In the genomic region with DNA sequence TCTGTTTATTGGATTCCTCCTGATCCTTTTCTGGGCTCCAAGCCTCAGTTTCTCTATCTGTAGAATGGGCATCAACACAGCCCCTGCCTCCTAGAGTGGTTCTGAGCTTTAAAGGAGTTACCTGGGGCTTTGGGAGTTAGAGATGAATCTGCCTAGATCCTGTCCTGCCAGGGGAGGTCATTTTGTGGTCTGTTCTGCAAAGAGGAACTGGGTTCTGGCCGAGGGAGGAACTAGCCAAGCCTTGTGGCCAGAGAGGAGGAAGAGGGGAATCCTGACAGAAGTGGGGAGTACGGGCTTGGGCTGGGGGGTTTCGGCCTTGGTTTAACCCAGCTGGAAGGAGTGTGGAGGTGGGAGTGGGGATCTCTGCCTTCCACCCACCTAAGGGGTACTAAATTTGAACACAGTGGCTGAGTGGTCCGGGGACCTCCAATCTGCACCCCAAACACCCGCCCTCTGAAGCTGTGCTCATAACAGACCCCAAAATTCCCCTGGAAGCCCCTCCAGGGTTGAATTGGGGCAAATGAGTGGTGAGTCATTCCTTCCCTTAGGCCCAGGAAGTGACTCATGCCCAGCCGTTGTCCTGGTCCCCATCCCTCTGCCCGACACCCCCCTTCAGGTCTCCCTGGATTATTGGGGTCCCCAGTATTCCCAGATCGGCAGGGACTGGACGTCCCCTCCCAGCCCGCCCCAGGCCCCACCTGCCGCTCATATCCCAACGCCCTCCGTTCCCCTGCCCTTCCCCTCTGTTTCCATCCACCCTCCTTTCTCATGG, we compare ENCODE assay signal across 8 cellular contexts. TPM values are rescaled to one million over a fixed set of nuclear protein-coding genes. Genes with fewer than 3 reads are reported as not detected.
A peak's percentile ranks its signal among the peaks of the same experiment; 100 is the strongest.
DNase-seq lines count a peak whose midpoint lies in the region; TF ChIP-seq lines count a peak whose summit lies in the region.

No MANE protein-coding gene starts in this region.

- H3K9me3 ChIP-seq in skeletal muscle tissue (ENCODE audit: control insufficient read depth in 3 of 3, low read length in 3 of 3), result no peaks in the 10 kb centered on the region

- H3K27ac ChIP-seq in skeletal muscle tissue (ENCODE audit: low read depth, low read length), result peak overlapping the region; percentile 82

- H3K27me3 ChIP-seq in skeletal muscle tissue (ENCODE audit: control insufficient read depth in 3 of 3, insufficient read depth in 3 of 3, low read length in 3 of 3), result no peaks in the 10 kb centered on the region

- peaks cover 0 to 5% (median 0%) of the 10 kb centered on the region in 3 donors for H3K36me3 ChIP-seq in skeletal muscle tissue (ENCODE audit: control insufficient read depth in 3 of 3, insufficient read depth in 3 of 3, low read length in 3 of 3)

- peak overlapping the region; percentile 85 for H3K4me3 ChIP-seq in GM12864 (ENCODE audit: low read depth, low read length)
- peak overlapping the region; percentile 31 to 39 for H3K4me3 ChIP-seq in foreskin fibroblast (ENCODE audit: low read depth in 1 of 2, low read length in 2 of 2)
- peak overlapping the region; percentile 36 to 60 (median 56) for H3K4me3 ChIP-seq in skeletal muscle tissue (ENCODE audit: low read length in 3 of 3)

- H3K9ac ChIP-seq in skeletal muscle tissue (ENCODE audit: low read depth in 1 of 3, low read length in 3 of 3), result peak overlapping the region; percentile 58 to 78 (median 70)

- peaks cover 23 to 36% (median 26%) of the 10 kb centered on the region in 3 donors for H3K4me1 ChIP-seq in skeletal muscle tissue (ENCODE audit: control insufficient read depth in 3 of 3, insufficient read depth in 3 of 3, low read length in 3 of 3)

- DNase-seq in GM12864 (ENCODE audit: low read depth), result no peak
- DNase-seq in M059J (ENCODE audit: low read depth), result peak; percentile 76
- peak; percentile 71 for DNase-seq in activated CD8-positive, alpha-beta memory T cell treated with anti-CD3 and anti-CD28 coated beads, Interleukin-2, amount 50 U/mL, for 4 hours
- DNase-seq in foreskin fibroblast, result peak in 1 of 2 donors; percentile 73
- no peak for DNase-seq in superior temporal gyrus (ENCODE audit: extremely low spot score)
- DNase-seq in NCI-H128 (lab: John Stamatoyannopoulos, UW; ENCODE audit: unreplicated experiment), result no peak
- no peak for DNase-seq in cortex of kidney (lab: John Stamatoyannopoulos, UW)

- no peak for TF ChIP-seq CTCF in GM12864 (IDR thresholded peaks at IDR 0.05; ENCODE audit: low read depth, low read length, missing control alignments)
- TF ChIP-seq CTCF in foreskin fibroblast (IDR thresholded peaks at IDR 0.05; ENCODE audit: low read depth, low read length), result no peak

RNA-seq across cellular contexts. Expression of a gene that starts 2.8 kb away (rescaled TPM):
- 13.0 and 13.8 TPM in 2 replicates for total RNA-seq in M059J (2014; rRNA removed; shearing (Covaris generic))
- total RNA-seq in skeletal muscle tissue, result 32.4 TPM

RNA-seq across cellular contexts. Expression of a gene that starts 35.1 kb away (rescaled TPM):
- total RNA-seq in M059J (2014; rRNA removed; shearing (Covaris generic)), result 56.1 and 65.3 TPM in 2 replicates
- total RNA-seq in skeletal muscle tissue, result 24.5 TPM

RNA-seq across cellular contexts. Expression of a gene that starts 49.0 kb away (rescaled TPM):
- total RNA-seq in M059J (2014; rRNA removed; shearing (Covaris generic)), result 28.2 and 51.6 TPM in 2 replicates
- total RNA-seq in skeletal muscle tissue, result 57.9 TPM

Comparison
In these comparisons a context has a peak if more than half of its experiments do, and no peak if none do; other contexts are left out.
1. DNase-seq: peak in M059J (single experiment) and activated CD8-positive, alpha-beta memory T cell treated with anti-CD3 and anti-CD28 coated beads, Interleukin-2, amount 50 U/mL, for 4 hours (single experiment); none in GM12864 (single experiment), superior temporal gyrus (single experiment), NCI-H128 (single experiment) and cortex of kidney (single experiment).
2. H3K4me3 ChIP-seq: peak in every context shown above with its lines; median percentile 85 in GM12864; 56 in skeletal muscle tissue; 35 in foreskin fibroblast.